Comparison of ENCODE assay signal across 21 cellular contexts in genomic region chr7:96312502-96312901, GRCh38. TPM values are rescaled to one million over a fixed set of nuclear protein-coding genes. Genes with fewer than 3 reads are reported as not detected.
DNase-seq lines count a peak whose midpoint lies in the region; ATAC-seq and TF ChIP-seq lines count a peak whose summit lies in the region.
"Had no signal": no experiment of that assay in that cellular context is flagged by ENCODE, and none has a peak within 500 bp of the region (broad histone marks: within the 10 kb centered on the region; RNA-seq: fewer than 3 reads in every experiment).

No MANE protein-coding gene starts in this region.

- intact Hi-C loops in Right ventricle myocardium superior (cut with DNase I), result no loop called here
- intact Hi-C loops in dorsolateral prefrontal cortex (cut with DNase I), result no loop called here

- H3K4me3 ChIP-seq in right atrium auricular region (no peak overlapping the region), dorsolateral prefrontal cortex (no peak overlapping the region)
- H3K4me3 ChIP-seq: GM23338 had no signal

- H3K9me3 ChIP-seq in right atrium auricular region, result no peaks in the 10 kb centered on the region

- H3K27ac ChIP-seq in right atrium auricular region (no peak overlapping the region), dorsolateral prefrontal cortex (peak overlapping the region in 53 of 59 donors; percentile 13 to 85 (median 67))

- no peak for DNase-seq in Right ventricle myocardium superior
- DNase-seq in right atrium auricular region (ENCODE audit: low spot score), result no peak
- no peak for DNase-seq in dorsolateral prefrontal cortex
- DNase-seq in pons (ENCODE audit: low spot score), result peak; percentile 29
- no peak for DNase-seq in NOMO-1 treated with DMSO at 0.1 percent for 48 hours (lab: John Stamatoyannopoulos, UW; ENCODE audit: unreplicated experiment)
- DNase-seq in GDM1 (lab: John Stamatoyannopoulos, UW), result no peak
- DNase-seq: DMS153; DND-41; H9; NCI-H1105 treated with DMSO at 0.1 percent for 48 hours; NCI-H146; NCI-H1930; NCI-H446; NCI-H524 treated with DMSO at 0.1 percent for 48 hours; NCI-H82; NK-92 treated with Interleukin-12 subunit alpha and Interleukin-12 subunit beta, amount 100 ng/mL, for 24 hours; RPMI8226; SHP77 treated with DMSO at 0.1 percent for 48 hours had no signal

- H3K36me3 ChIP-seq in right atrium auricular region, result no peaks in the 10 kb centered on the region

- H3K27me3 ChIP-seq in right atrium auricular region, result no peaks in the 10 kb centered on the region
- no peaks in the 10 kb centered on the region for H3K27me3 ChIP-seq in dorsolateral prefrontal cortex

- ATAC-seq in Right ventricle myocardium superior (ENCODE audit: poor library complexity) (peak; percentile 61), GM18517 (IDR thresholded peaks at IDR 0.05; ENCODE audit: unreplicated experiment) (no peak)
- ATAC-seq: GM23338, HepG2 had no signal

- H3K4me1 ChIP-seq in right atrium auricular region, result peaks cover 0 to 53% of the 10 kb centered on the region in 2 donors

- TF ChIP-seq CTCF in right atrium auricular region (IDR thresholded peaks at IDR 0.05), result no peak
- TF ChIP-seq CTCF in dorsolateral prefrontal cortex (IDR thresholded peaks at IDR 0.05 in 54 of 56, conservative IDR thresholded peaks at IDR 0.05 in 2 of 56; ENCODE audit: low read depth in 1 of 56, partially characterized antibody in 56 of 56), result no peak

RNA-seq across cellular contexts. Expression of gene SLC25A13, which starts 9.4 kb away (rescaled TPM):
- total RNA-seq in Right ventricle myocardium superior (11.6 TPM), right atrium auricular region (10 to 100 TPM in 1 of 2 donors, 1 to 10 TPM in 1; 8.1 to 11.0 TPM), dorsolateral prefrontal cortex (10 to 100 TPM in 117 of 120 experiments, 1 to 10 TPM in 3; 8.6 to 61.9 (median 21.0) TPM)

Comparison
In these comparisons a context has a peak if more than half of its experiments do, and no peak if none do; other contexts are left out.
1. H3K27ac ChIP-seq: peak in dorsolateral prefrontal cortex (53 of 59); none in right atrium auricular region (0 of 2).